2 cellular contexts compared by ENCODE assay signal in genomic region chr5:10499066-10499465, GRCh38.
TF ChIP-seq lines count a peak whose summit lies in the region.

No MANE protein-coding gene starts in this region.

TF ChIP-seq in GM23338, 12 proteins besides CTCF, POLR2A, EP300 and RAD21:
- TF ChIP-seq POLR2AphosphoS5 (IDR thresholded peaks at IDR 0.05; ENCODE audit: low read depth): no peak
- TF ChIP-seq CREB1 (CRISPR knock-in tag; IDR thresholded peaks at IDR 0.05; ENCODE audit: low read depth): no peak
- no peak for TF ChIP-seq STAT1 (IDR thresholded peaks at IDR 0.05; ENCODE audit: unreplicated experiment)
- TF ChIP-seq EZH2phosphoT487 (IDR thresholded peaks at IDR 0.05; ENCODE audit: unreplicated experiment): no peak
- TF ChIP-seq NANOG (IDR thresholded peaks at IDR 0.05; ENCODE audit: borderline replicate concordance): no peak
- TF ChIP-seq, protein P1, sequence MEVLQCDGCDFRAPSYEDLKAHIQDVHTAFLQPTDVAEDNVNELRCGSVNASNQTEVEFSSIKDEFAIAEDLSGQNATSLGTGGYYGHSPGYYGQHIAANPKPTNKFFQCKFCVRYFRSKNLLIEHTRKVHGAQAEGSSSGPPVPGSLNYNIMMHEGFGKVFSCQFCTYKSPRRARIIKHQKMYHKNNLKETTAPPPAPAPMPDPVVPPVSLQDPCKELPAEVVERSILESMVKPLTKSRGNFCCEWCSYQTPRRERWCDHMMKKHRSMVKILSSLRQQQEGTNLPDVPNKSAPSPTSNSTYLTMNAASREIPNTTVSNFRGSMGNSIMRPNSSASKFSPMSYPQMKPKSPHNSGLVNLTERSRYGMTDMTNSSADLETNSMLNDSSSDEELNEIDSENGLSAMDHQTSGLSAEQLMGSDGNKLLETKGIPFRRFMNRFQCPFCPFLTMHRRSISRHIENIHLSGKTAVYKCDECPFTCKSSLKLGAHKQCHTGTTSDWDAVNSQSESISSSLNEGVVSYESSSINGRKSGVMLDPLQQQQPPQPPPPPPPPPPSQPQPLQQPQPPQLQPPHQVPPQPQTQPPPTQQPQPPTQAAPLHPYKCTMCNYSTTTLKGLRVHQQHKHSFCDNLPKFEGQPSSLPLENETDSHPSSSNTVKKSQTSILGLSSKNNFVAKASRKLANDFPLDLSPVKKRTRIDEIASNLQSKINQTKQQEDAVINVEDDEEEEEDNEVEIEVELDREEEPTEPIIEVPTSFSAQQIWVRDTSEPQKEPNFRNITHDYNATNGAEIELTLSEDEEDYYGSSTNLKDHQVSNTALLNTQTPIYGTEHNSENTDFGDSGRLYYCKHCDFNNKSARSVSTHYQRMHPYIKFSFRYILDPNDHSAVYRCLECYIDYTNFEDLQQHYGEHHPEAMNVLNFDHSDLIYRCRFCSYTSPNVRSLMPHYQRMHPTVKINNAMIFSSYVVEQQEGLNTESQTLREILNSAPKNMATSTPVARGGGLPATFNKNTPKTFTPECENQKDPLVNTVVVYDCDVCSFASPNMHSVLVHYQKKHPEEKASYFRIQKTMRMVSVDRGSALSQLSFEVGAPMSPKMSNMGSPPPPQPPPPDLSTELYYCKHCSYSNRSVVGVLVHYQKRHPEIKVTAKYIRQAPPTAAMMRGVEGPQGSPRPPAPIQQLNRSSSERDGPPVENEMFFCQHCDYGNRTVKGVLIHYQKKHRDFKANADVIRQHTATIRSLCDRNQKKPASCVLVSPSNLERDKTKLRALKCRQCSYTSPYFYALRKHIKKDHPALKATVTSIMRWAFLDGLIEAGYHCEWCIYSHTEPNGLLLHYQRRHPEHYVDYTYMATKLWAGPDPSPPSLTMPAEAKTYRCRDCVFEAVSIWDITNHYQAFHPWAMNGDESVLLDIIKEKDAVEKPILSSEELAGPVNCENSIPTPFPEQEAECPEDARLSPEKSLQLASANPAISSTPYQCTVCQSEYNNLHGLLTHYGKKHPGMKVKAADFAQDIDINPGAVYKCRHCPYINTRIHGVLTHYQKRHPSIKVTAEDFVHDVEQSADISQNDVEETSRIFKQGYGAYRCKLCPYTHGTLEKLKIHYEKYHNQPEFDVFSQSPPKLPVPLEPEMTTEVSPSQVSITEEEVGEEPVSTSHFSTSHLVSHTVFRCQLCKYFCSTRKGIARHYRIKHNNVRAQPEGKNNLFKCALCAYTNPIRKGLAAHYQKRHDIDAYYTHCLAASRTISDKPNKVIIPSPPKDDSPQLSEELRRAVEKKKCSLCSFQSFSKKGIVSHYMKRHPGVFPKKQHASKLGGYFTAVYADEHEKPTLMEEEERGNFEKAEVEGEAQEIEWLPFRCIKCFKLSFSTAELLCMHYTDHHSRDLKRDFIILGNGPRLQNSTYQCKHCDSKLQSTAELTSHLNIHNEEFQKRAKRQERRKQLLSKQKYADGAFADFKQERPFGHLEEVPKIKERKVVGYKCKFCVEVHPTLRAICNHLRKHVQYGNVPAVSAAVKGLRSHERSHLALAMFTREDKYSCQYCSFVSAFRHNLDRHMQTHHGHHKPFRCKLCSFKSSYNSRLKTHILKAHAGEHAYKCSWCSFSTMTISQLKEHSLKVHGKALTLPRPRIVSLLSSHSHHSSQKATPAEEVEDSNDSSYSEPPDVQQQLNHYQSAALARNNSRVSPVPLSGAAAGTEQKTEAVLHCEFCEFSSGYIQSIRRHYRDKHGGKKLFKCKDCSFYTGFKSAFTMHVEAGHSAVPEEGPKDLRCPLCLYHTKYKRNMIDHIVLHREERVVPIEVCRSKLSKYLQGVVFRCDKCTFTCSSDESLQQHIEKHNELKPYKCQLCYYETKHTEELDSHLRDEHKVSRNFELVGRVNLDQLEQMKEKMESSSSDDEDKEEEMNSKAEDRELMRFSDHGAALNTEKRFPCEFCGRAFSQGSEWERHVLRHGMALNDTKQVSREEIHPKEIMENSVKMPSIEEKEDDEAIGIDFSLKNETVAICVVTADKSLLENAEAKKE (CRISPR knock-in tag; IDR thresholded peaks at IDR 0.05): no peak
- TF ChIP-seq ZNF114 (CRISPR knock-in tag; IDR thresholded peaks at IDR 0.05): no peak

TF ChIP-seq in IMR-90, 13 proteins besides CTCF, POLR2A, EP300 and RAD21 (continued from another document):
- TF ChIP-seq, protein P2, sequence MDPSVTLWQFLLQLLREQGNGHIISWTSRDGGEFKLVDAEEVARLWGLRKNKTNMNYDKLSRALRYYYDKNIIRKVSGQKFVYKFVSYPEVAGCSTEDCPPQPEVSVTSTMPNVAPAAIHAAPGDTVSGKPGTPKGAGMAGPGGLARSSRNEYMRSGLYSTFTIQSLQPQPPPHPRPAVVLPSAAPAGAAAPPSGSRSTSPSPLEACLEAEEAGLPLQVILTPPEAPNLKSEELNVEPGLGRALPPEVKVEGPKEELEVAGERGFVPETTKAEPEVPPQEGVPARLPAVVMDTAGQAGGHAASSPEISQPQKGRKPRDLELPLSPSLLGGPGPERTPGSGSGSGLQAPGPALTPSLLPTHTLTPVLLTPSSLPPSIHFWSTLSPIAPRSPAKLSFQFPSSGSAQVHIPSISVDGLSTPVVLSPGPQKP (IDR thresholded peaks at IDR 0.05; ENCODE audit: borderline replicate concordance, low read depth, low read length): no peak
- TF ChIP-seq NFE2L2 (IDR thresholded peaks at IDR 0.05; ENCODE audit: low read depth, low read length): no peak
- TF ChIP-seq BHLHE40 (IDR thresholded peaks at IDR 0.05; ENCODE audit: low read depth, low read length): no peak
- TF ChIP-seq, protein P3, sequence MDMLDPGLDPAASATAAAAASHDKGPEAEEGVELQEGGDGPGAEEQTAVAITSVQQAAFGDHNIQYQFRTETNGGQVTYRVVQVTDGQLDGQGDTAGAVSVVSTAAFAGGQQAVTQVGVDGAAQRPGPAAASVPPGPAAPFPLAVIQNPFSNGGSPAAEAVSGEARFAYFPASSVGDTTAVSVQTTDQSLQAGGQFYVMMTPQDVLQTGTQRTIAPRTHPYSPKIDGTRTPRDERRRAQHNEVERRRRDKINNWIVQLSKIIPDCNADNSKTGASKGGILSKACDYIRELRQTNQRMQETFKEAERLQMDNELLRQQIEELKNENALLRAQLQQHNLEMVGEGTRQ (IDR thresholded peaks at IDR 0.05; ENCODE audit: low read depth, low read length): no peak
